ENCODE assay signal across 1 cellular context in the genomic region with DNA sequence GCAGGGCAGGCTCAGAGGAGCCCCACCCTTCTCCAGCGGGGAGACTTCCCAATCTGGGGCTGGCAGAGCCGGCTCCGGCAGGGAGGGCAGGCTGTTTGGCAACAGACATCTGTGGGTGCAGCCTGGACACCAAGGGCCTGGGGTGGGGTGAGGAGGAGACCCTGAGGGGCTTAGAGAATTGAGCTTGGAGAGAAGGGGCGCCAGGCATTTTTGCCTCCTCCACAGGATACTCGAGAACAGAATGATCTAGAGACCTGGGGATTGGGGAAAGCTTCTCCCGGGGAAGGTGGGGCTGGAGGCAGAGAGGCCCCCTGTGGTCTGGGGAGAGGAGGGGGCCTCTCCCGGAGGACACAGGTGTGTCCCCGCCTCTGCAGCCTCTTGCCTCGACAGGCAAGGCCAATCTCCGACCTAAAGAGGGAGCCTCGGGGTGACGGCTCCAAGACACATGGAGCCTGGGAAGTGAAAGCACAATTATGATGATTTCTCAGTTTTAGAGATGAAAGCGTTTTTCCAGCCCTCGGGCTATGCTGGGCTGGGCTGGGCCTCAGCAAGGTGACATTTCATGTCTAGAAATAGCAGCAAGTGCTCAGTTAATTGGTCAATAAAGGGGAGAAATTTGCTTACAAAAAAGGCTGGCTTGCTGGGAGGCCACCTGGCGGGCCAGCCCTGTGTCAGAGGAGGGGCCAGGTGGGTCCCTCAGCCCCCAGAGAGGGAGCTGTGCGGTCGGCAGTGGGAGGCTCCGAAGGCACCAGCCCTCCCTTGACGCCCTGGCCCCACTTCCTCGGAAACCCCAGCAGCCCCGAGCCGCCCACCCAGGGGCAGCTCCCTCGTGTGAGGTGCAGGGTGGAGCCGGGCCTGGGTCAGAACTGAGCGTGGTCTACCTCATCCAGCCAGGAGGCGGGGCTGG.
TF ChIP-seq lines count a peak whose summit lies in the region.

No MANE protein-coding gene starts in this region.

TF ChIP-seq in H1, 55 proteins besides CTCF, POLR2A, EP300 and RAD21:
- peak; percentile 64 for TF ChIP-seq SUZ12 (IDR thresholded peaks at IDR 0.05; ENCODE audit: low read length)
- TF ChIP-seq, protein P1, sequence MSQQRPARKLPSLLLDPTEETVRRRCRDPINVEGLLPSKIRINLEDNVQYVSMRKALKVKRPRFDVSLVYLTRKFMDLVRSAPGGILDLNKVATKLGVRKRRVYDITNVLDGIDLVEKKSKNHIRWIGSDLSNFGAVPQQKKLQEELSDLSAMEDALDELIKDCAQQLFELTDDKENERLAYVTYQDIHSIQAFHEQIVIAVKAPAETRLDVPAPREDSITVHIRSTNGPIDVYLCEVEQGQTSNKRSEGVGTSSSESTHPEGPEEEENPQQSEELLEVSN (IDR thresholded peaks at IDR 0.05) = peak; percentile 64
- TF ChIP-seq, protein P2, sequence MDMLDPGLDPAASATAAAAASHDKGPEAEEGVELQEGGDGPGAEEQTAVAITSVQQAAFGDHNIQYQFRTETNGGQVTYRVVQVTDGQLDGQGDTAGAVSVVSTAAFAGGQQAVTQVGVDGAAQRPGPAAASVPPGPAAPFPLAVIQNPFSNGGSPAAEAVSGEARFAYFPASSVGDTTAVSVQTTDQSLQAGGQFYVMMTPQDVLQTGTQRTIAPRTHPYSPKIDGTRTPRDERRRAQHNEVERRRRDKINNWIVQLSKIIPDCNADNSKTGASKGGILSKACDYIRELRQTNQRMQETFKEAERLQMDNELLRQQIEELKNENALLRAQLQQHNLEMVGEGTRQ (IDR thresholded peaks at IDR 0.05; ENCODE audit: low read length) = no peak
- peak; percentile 35 for TF ChIP-seq EZH2 (IDR thresholded peaks at IDR 0.05; ENCODE audit: low read depth, low read length, severe bottlenecking)
- no peak for TF ChIP-seq NANOG (IDR thresholded peaks at IDR 0.05; ENCODE audit: insufficient read depth, low read depth, low read length, poor library complexity, severe bottlenecking)
- TF ChIP-seq, protein P3, sequence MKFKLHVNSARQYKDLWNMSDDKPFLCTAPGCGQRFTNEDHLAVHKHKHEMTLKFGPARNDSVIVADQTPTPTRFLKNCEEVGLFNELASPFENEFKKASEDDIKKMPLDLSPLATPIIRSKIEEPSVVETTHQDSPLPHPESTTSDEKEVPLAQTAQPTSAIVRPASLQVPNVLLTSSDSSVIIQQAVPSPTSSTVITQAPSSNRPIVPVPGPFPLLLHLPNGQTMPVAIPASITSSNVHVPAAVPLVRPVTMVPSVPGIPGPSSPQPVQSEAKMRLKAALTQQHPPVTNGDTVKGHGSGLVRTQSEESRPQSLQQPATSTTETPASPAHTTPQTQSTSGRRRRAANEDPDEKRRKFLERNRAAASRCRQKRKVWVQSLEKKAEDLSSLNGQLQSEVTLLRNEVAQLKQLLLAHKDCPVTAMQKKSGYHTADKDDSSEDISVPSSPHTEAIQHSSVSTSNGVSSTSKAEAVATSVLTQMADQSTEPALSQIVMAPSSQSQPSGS (IDR thresholded peaks at IDR 0.05; ENCODE audit: low read length) = no peak
- no peak for TF ChIP-seq PHF8 (conservative IDR thresholded peaks at IDR 0.05; ENCODE audit: low read depth, low read length)
- TF ChIP-seq SAP30 (IDR thresholded peaks at IDR 0.05; ENCODE audit: insufficient read depth, insufficient replicate concordance, low read length) = no peak
- TF ChIP-seq SP1 (IDR thresholded peaks at IDR 0.05; ENCODE audit: low read depth, low read length) = no peak
- TF ChIP-seq, protein P4, sequence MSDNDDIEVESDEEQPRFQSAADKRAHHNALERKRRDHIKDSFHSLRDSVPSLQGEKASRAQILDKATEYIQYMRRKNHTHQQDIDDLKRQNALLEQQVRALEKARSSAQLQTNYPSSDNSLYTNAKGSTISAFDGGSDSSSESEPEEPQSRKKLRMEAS (IDR thresholded peaks at IDR 0.05) = peak; percentile 54; the same call in 1 of the 2 replicates
- no peak for TF ChIP-seq KDM1A (IDR thresholded peaks at IDR 0.05; ENCODE audit: borderline replicate concordance, low read length)
- peak; percentile 24 for TF ChIP-seq KDM4A (IDR thresholded peaks at IDR 0.05; ENCODE audit: low read depth, low read length, severe bottlenecking)
- no peak for TF ChIP-seq CHD1 (IDR thresholded peaks at IDR 0.05; ENCODE audit: low read depth, low read length)
- TF ChIP-seq CHD2 (IDR thresholded peaks at IDR 0.05; ENCODE audit: low read length) = no peak
- no peak for TF ChIP-seq CREB1 (IDR thresholded peaks at IDR 0.05)
- peak; percentile 55 for TF ChIP-seq CTBP2 (IDR thresholded peaks at IDR 0.05; ENCODE audit: borderline replicate concordance, insufficient read depth, insufficient read length, low read length)
